In genomic region chr5:126271141-126271540, GRCh38 we compare ENCODE assay signal across 6 cellular contexts.
"Had no signal": no experiment of that assay in that cellular context is flagged by ENCODE, and none has a peak within 500 bp of the region (broad histone marks: within the 10 kb centered on the region; RNA-seq: fewer than 3 reads in every experiment).

No MANE protein-coding gene starts in this region.

- H3K4me2 ChIP-seq: GM23338 had no signal

- DNase-seq: H9, HCEC 1CT, IMR-90, KG1 had no signal

- H2AFZ ChIP-seq: GM23338 had no signal

- H3K4me3 ChIP-seq: GM23338, K562 had no signal

- ATAC-seq: GM23338, K562 had no signal
